ENCODE assay signal across 27 cellular contexts in genomic region chr5:176521699-176522263, GRCh38. TPM values are rescaled to one million over a fixed set of nuclear protein-coding genes. Genes with fewer than 3 reads are reported as not detected.
A peak's percentile ranks its signal among the peaks of the same experiment; 100 is the strongest.
DNase-seq lines count a peak whose midpoint lies in the region; ATAC-seq, FAIRE-seq and TF ChIP-seq lines count a peak whose summit lies in the region.
"Had no signal": no experiment of that assay in that cellular context is flagged by ENCODE, and none has a peak within 500 bp of the region (broad histone marks: within the 10 kb centered on the region; RNA-seq: fewer than 3 reads in every experiment).

No MANE protein-coding gene starts in this region.

- no peaks in the 10 kb centered on the region for H3K27me3 ChIP-seq in CD4-positive, CD25-positive, alpha-beta regulatory T cell (ENCODE audit: control insufficient read depth, insufficient read depth, low read length)
- no peaks in the 10 kb centered on the region for H3K27me3 ChIP-seq in PC-3 (ENCODE audit: low read length)
- no peaks in the 10 kb centered on the region for H3K27me3 ChIP-seq in prostate gland (replicated peaks; ENCODE audit: insufficient read depth)
- H3K27me3 ChIP-seq: SJSA1 had no signal

- no peaks in the 10 kb centered on the region for H3K9me3 Mint-ChIP-seq in activated naive CD4-positive, alpha-beta T cell treated with anti-CD3 and anti-CD28 coated beads, Interleukin-2, amount 50 U/mL, for 72 hours
- H3K9me3 Mint-ChIP-seq in CD4-positive, CD25-positive, alpha-beta regulatory T cell, result peaks cover 0 to 1% (median 0%) of the 10 kb centered on the region in 7 donors
- H3K9me3 Mint-ChIP-seq: CD4-positive, alpha-beta T cell; T-helper 1 cell treated with Interleukin-12 subunit alpha and Interleukin-12 subunit beta and Interleukin-4 antibody, amounts not matched to agents 30 μg/mL and 1 μg/mL, for 36 hours had no signal

- WGBS in prostate gland, result 75% methylated on average over 10 of the region's 10 CpGs

- ATAC-seq in activated naive CD4-positive, alpha-beta T cell treated with anti-CD3 and anti-CD28 coated beads, Interleukin-2, amount 50 U/mL, for 72 hours, result peak in 1 of 2 donors; percentile 32
- no peak for ATAC-seq in CD4-positive, CD25-positive, alpha-beta regulatory T cell (ENCODE audit: low read depth in 2 of 2)
- ATAC-seq in PC-3, result peak; percentile 25; the same call in 1 of the 2 replicates

- H3K9me2 ChIP-seq in PC-3 (replicated peaks; ENCODE audit: low read length), result no peaks in the 10 kb centered on the region

- H3K4me1 ChIP-seq in CD4-positive, CD25-positive, alpha-beta regulatory T cell (ENCODE audit: control insufficient read depth, insufficient read depth, low read length, poor library complexity, severe bottlenecking), result no peaks in the 10 kb centered on the region
- no peaks in the 10 kb centered on the region for H3K4me1 ChIP-seq in PC-3 (ENCODE audit: insufficient read depth, low read length)
- H3K4me1 ChIP-seq in kidney (ENCODE audit: control insufficient read depth in 1 of 2, insufficient read depth in 1 of 2, low read depth in 1 of 2, low read length in 2 of 2), result no peaks in the 10 kb centered on the region
- H3K4me1 ChIP-seq in prostate gland (replicated peaks), result no peaks in the 10 kb centered on the region
- H3K4me1 ChIP-seq: SJSA1 had no signal

- H3K27ac ChIP-seq in CD4-positive, CD25-positive, alpha-beta regulatory T cell (ENCODE audit: insufficient read depth, low read length, poor library complexity, severe bottlenecking), result no peak overlapping the region
- H3K27ac ChIP-seq in PC-3 (ENCODE audit: low read length) (no peak overlapping the region), kidney (ENCODE audit: low read depth in 2 of 2, low read length in 2 of 2) (no peak overlapping the region), prostate gland (no peak overlapping the region)
- H3K27ac ChIP-seq: SJSA1 had no signal

- no peak for DNase-seq in activated naive CD4-positive, alpha-beta T cell treated with anti-CD3 and anti-CD28 coated beads, Interleukin-2, amount 50 U/mL, for 72 hours (ENCODE audit: low spot score in 2 of 2)
- DNase-seq in activated naive CD4-positive, alpha-beta T cell (lab: John Stamatoyannopoulos, UW), result no peak
- DNase-seq in CD4-positive, CD25-positive, alpha-beta regulatory T cell, result no peak
- DNase-seq in PC-3, result no peak
- peak; percentile 36 for DNase-seq in kidney
- no peak for DNase-seq in prostate gland (ENCODE audit: low spot score)
- DNase-seq in NCI-H2171 (lab: John Stamatoyannopoulos, UW), result no peak
- DNase-seq: Calu3; CD4-positive, alpha-beta T cell; DMS153; KBM-7; NCI-H1092; NCI-H1436; NCI-H187 treated with DMSO at 0.1 percent for 48 hours; NCI-H2107; NCI-H2227 treated with DMSO at 0.1 percent for 48 hours; NCI-H510A; NCI-H748 treated with DMSO at 0.1 percent for 48 hours had no signal

- TF ChIP-seq CTCF in PC-3 (conservative IDR thresholded peaks at IDR 0.05; ENCODE audit: low read depth, low read length) (no peak), kidney (IDR thresholded peaks at IDR 0.05; ENCODE audit: borderline replicate concordance, extremely low read depth, insufficient read depth) (no peak), prostate gland (IDR thresholded peaks at IDR 0.05) (no peak)

- TF ChIP-seq POLR2A in prostate gland (IDR thresholded peaks at IDR 0.05), result no peak

- no peaks in the 10 kb centered on the region for H3K9me3 ChIP-seq in CD4-positive, CD25-positive, alpha-beta regulatory T cell (ENCODE audit: control insufficient read depth in 2 of 2, low read length in 2 of 2)
- H3K9me3 ChIP-seq in PC-3 (ENCODE audit: low read length) (no peaks in the 10 kb centered on the region), kidney (ENCODE audit: control insufficient read depth in 1 of 2, low read length in 2 of 2) (no peaks in the 10 kb centered on the region), prostate gland (no peaks in the 10 kb centered on the region)
- H3K9me3 ChIP-seq: SJSA1 had no signal

- H2AFZ ChIP-seq in PC-3 (ENCODE audit: low read length), result no peak overlapping the region

- H3K4me2 ChIP-seq in PC-3 (ENCODE audit: low read length), result no peak overlapping the region

- H3K9ac ChIP-seq in PC-3 (ENCODE audit: low read length) (no peak overlapping the region), kidney (ENCODE audit: low read length in 2 of 2) (no peak overlapping the region)

- POLR2A ChIA-PET in PC-3 (lab: Charles Lee; ENCODE audit: unreplicated experiment), result no interaction called here

- H3K36me3 Mint-ChIP-seq in activated naive CD4-positive, alpha-beta T cell treated with anti-CD3 and anti-CD28 coated beads, Interleukin-2, amount 50 U/mL, for 72 hours, result no peaks in the 10 kb centered on the region
- H3K36me3 Mint-ChIP-seq in CD4-positive, CD25-positive, alpha-beta regulatory T cell, result no peaks in the 10 kb centered on the region

- no peak overlapping the region for H3K4me3 ChIP-seq in CD4-positive, CD25-positive, alpha-beta regulatory T cell (ENCODE audit: low read depth, low read length)
- H3K4me3 ChIP-seq in PC-3 (ENCODE audit: low read length) (no peak overlapping the region), kidney (ENCODE audit: low read length in 2 of 2) (no peak overlapping the region), prostate gland (no peak overlapping the region)
- H3K4me3 ChIP-seq: SJSA1 had no signal

- peak overlapping the region; percentile 26 to 30 for H3K27ac Mint-ChIP-seq in activated naive CD4-positive, alpha-beta T cell treated with anti-CD3 and anti-CD28 coated beads, Interleukin-2, amount 50 U/mL, for 72 hours
- peak overlapping the region in 2 of 3 donors; percentile 38 to 56 for H3K27ac Mint-ChIP-seq in CD4-positive, CD25-positive, alpha-beta regulatory T cell
- H3K27ac Mint-ChIP-seq: CD4-positive, alpha-beta T cell; T-helper 1 cell treated with Interleukin-12 subunit alpha and Interleukin-12 subunit beta and Interleukin-4 antibody, amounts not matched to agents 30 μg/mL and 1 μg/mL, for 36 hours had no signal

- intact Hi-C loops in PC-3 (cut with micrococcal nuclease) (no loop called here), kidney (cut with DNase I) (no loop called here), prostate gland (cut with DNase I) (no loop called here)

- H4K20me1 ChIP-seq in PC-3 (ENCODE audit: low read length), result no peaks in the 10 kb centered on the region

- peak overlapping the region in 1 of 4 donors; percentile 43 for H3K4me3 Mint-ChIP-seq in CD4-positive, CD25-positive, alpha-beta regulatory T cell
- H3K4me3 Mint-ChIP-seq: CD4-positive, alpha-beta T cell; T-helper 1 cell treated with Interleukin-12 subunit alpha and Interleukin-12 subunit beta and Interleukin-4 antibody, amounts not matched to agents 30 μg/mL and 1 μg/mL, for 36 hours had no signal

- H3K36me3 ChIP-seq in CD4-positive, CD25-positive, alpha-beta regulatory T cell (ENCODE audit: control insufficient read depth, insufficient read depth, low read length), result no peaks in the 10 kb centered on the region
- H3K36me3 ChIP-seq in PC-3 (ENCODE audit: low read depth, low read length) (no peaks in the 10 kb centered on the region), kidney (ENCODE audit: control insufficient read depth in 1 of 2, insufficient read depth in 2 of 2, low read length in 2 of 2) (no peaks in the 10 kb centered on the region), prostate gland (no peaks in the 10 kb centered on the region)
- H3K36me3 ChIP-seq: SJSA1 had no signal

- no peaks in the 10 kb centered on the region for H3F3A ChIP-seq in PC-3 (ENCODE audit: low read length, unreplicated experiment)

- CTCF ChIA-PET in PC-3 (lab: Charles Lee), result no interaction called here

- H3K27me3 Mint-ChIP-seq in CD4-positive, CD25-positive, alpha-beta regulatory T cell, result no peaks in the 10 kb centered on the region
- H3K27me3 Mint-ChIP-seq: CD4-positive, alpha-beta T cell had no signal

- H3K79me2 ChIP-seq in PC-3 (ENCODE audit: low read length), result no peaks in the 10 kb centered on the region

- BruUV-seq in PC-3 (replicated peaks; lab: Mats Ljungman, UMichigan), result no TSS peak

- H3K4me1 Mint-ChIP-seq in CD4-positive, CD25-positive, alpha-beta regulatory T cell, result peaks cover 4 to 27% (median 14%) of the 10 kb centered on the region in 4 donors

- no peak for FAIRE-seq in kidney (lab: Jason Lieb, UNC)
- FAIRE-seq: A204.1, G401.6, GM12892, GM18507, H54 had no signal

RNA-seq across cellular contexts. Expression of gene RNF44, which starts 15.4 kb away (rescaled TPM):
- total RNA-seq in activated naive CD4-positive, alpha-beta T cell treated with anti-CD3 and anti-CD28 coated beads, Interleukin-2, amount 50 U/mL, for 72 hours, result 100 to 1,000 TPM in 1 of 2 donors, 10 to 100 TPM in 1; 83.5 to 136 TPM
- total RNA-seq in CD4-positive, CD25-positive, alpha-beta regulatory T cell, result 268 TPM
- polyA plus RNA-seq in CD4-positive, CD25-positive, alpha-beta regulatory T cell, result 1 to 10 TPM; 2.3 to 4.3 (median 3.4) TPM
- total RNA-seq in PC-3 (2014; rRNA removed) (19.2 and 28.3 TPM in 2 replicates), kidney (61.8 TPM), prostate gland (10 to 100 TPM; 26.4 to 43.3 TPM)
- polyA plus RNA-seq in kidney (ENCODE audit: insufficient read depth, low read depth, low replicate concordance), result 12.5 TPM

RNA-seq across cellular contexts. Expression of gene CDHR2, which starts 27.4 kb away (rescaled TPM):
- total RNA-seq in activated naive CD4-positive, alpha-beta T cell treated with anti-CD3 and anti-CD28 coated beads, Interleukin-2, amount 50 U/mL, for 72 hours, result under 1 TPM; 0.05 to 0.54 TPM
- 1.3 TPM for total RNA-seq in CD4-positive, CD25-positive, alpha-beta regulatory T cell
- not detected for polyA plus RNA-seq in CD4-positive, CD25-positive, alpha-beta regulatory T cell
- total RNA-seq in PC-3 (2014; rRNA removed), result 0.07 TPM in 1 of 2 replicates, not detected in the other
- 4.2 TPM for total RNA-seq in kidney
- 8.0 TPM for polyA plus RNA-seq in kidney (ENCODE audit: insufficient read depth, low read depth, low replicate concordance)
- total RNA-seq in prostate gland, result 1 to 10 TPM in 1 of 2 donors, not detected in 1; 1.1 TPM
- total RNA-seq: Daoy, SJSA1 had no signal
- polyA plus RNA-seq: BJ had no signal
